Comparison of ENCODE assay signal across 1 cellular context in genomic region chr2:198072655-198073054, GRCh38.
TF ChIP-seq lines count a peak whose summit lies in the region.

No MANE protein-coding gene starts in this region.

TF ChIP-seq in SK-N-SH, 30 proteins besides CTCF, POLR2A, EP300 and RAD21 (continued from another document):
- peak; percentile 85 for TF ChIP-seq NFIC (IDR thresholded peaks at IDR 0.05; ENCODE audit: borderline replicate concordance)
- TF ChIP-seq FOSL2 (IDR thresholded peaks at IDR 0.05; ENCODE audit: borderline replicate concordance, low read depth), result peak; percentile 90
- TF ChIP-seq TEAD4 (IDR thresholded peaks at IDR 0.05; ENCODE audit: borderline replicate concordance, insufficient read depth), result peak; percentile 99
- 0 out of 2 replicates have a peak, but pooled peaks have one; percentile 18 for TF ChIP-seq USF1 (IDR thresholded peaks at IDR 0.05; ENCODE audit: borderline replicate concordance, low read depth)
- peak; percentile 73; the same call in 1 of the 2 replicates for TF ChIP-seq POLR2AphosphoS5 (IDR thresholded peaks at IDR 0.05; ENCODE audit: low read depth, low read length)
- TF ChIP-seq USF2 (IDR thresholded peaks at IDR 0.05; ENCODE audit: borderline replicate concordance, low read depth, low read length), result no peak
- peak; percentile 97 for TF ChIP-seq FOXM1 (IDR thresholded peaks at IDR 0.05; ENCODE audit: low read depth)
- peak; percentile 59; the same call in 1 of the 2 replicates for TF ChIP-seq ZBTB33 (IDR thresholded peaks at IDR 0.05; ENCODE audit: borderline replicate concordance, low read depth)
- no peak for TF ChIP-seq SMC3 (IDR thresholded peaks at IDR 0.05; ENCODE audit: low read depth, low read length)
- TF ChIP-seq TCF12 (IDR thresholded peaks at IDR 0.05), result peak; percentile 98
- TF ChIP-seq ELF1 (IDR thresholded peaks at IDR 0.05), result no peak
- TF ChIP-seq JUND (IDR thresholded peaks at IDR 0.05), result peak; percentile 99
- TF ChIP-seq RXRA (IDR thresholded peaks at IDR 0.05; ENCODE audit: borderline replicate concordance, low read depth), result peak; percentile 63; the same call in 1 of the 2 replicates
